Comparison of ENCODE assay signal across 14 cellular contexts in the genomic region with DNA sequence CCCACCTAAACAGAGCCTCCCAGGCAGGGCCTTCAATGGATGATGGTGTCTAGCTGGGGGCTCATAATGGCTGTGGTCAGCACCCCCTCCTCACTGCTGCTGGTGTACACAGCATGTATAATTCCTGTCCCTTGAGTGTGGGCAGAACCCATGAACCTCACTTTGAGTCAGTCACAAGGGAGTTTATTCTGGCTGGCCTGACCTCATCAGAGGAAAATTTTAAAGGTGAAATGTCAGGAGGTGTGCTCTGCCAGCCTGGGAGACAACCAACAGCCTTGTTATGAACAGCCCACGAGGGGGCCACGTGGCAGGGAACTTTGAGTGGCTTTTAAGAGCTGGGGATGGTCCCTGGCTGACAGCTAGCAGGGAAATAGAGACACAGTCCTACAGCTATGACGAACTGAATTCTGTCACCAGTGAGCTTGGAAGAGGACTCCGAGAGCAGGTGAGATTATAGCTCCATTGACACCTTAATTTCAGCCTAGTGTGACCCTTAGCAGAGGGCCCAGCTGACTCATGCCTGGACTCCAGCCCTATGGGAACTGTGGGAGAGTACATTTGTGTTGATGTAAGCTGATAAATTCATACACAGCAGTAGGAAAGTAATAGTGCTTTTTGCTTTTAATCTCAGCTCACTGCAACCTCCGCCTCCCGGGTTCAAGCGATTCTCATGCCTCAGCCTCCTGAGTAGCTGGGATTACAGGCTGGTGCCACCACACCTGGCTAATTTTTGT.
DNase-seq lines count a peak whose midpoint lies in the region; ATAC-seq and FAIRE-seq lines count a peak whose summit lies in the region.
"Had no signal": no experiment of that assay in that cellular context is flagged by ENCODE, and none has a peak within 500 bp of the region (broad histone marks: within the 10 kb centered on the region; RNA-seq: fewer than 3 reads in every experiment).

No MANE protein-coding gene starts in this region.

- ATAC-seq in GM18870 (IDR thresholded peaks at IDR 0.05; ENCODE audit: unreplicated experiment) = no peak
- ATAC-seq: Right ventricle myocardium inferior had no signal

- DNase-seq in EH (ENCODE audit: low read depth) (peak; percentile 34), GM18507 (ENCODE audit: extremely low spot score, insufficient read length, low read depth) (no peak), kidney tubule cell (ENCODE audit: low spot score) (peak; percentile 2), DMS79 treated with DMSO at 0.1 percent for 48 hours (lab: John Stamatoyannopoulos, UW) (no peak), SHP77 treated with DMSO at 0.1 percent for 48 hours (lab: John Stamatoyannopoulos, UW) (no peak)
- peak; percentile 55 to 65 for DNase-seq in activated T-cell treated with anti-CD3 and anti-CD28 coated beads, Interleukin-2, amount 50 U/mL, for 48 hours
- DNase-seq: erythroblast, heart right ventricle, NCI-H1048, NCI-H2171 treated with DMSO at 0.1 percent for 48 hours, T1000, trophoblast cell had no signal

- peak; percentile 39 for FAIRE-seq in GM18507 (lab: Jason Lieb, UNC)

Comparison
In these comparisons a context has a peak if more than half of its experiments do, and no peak if none do; other contexts are left out.
1. DNase-seq: peak in EH (single experiment), activated T-cell treated with anti-CD3 and anti-CD28 coated beads, Interleukin-2, amount 50 U/mL, for 48 hours (2 of 2) and kidney tubule cell (single experiment); none in GM18507 (single experiment), DMS79 treated with DMSO at 0.1 percent for 48 hours (single experiment) and SHP77 treated with DMSO at 0.1 percent for 48 hours (single experiment).